8 cellular contexts compared by ENCODE assay signal in genomic region chr20:37534401-37535157, GRCh38. TPM values are rescaled to one million over a fixed set of nuclear protein-coding genes. Genes with fewer than 3 reads are reported as not detected.
DNase-seq lines count a peak whose midpoint lies in the region; ATAC-seq and TF ChIP-seq lines count a peak whose summit lies in the region.

No MANE protein-coding gene starts in this region.

- peaks cover 5% of the 10 kb centered on the region for H3K27me3 ChIP-seq in fibroblast of lung (ENCODE audit: control insufficient read depth, insufficient read depth, low read length)

- DNase-seq in DMS53 treated with DMSO at 0.1 percent for 48 hours (lab: John Stamatoyannopoulos, UW; ENCODE audit: unreplicated experiment) (peak; percentile 73), HuH-7 (ENCODE audit: low spot score) (peak; percentile 61), NCI-H82 treated with DMSO at 0.1 percent for 48 hours (lab: John Stamatoyannopoulos, UW; ENCODE audit: unreplicated experiment) (peak; percentile 82), fibroblast of lung (ENCODE audit: low read depth in 2 of 2) (peak; percentile 62 to 87), UCSD-AML1 (lab: John Stamatoyannopoulos, UW; ENCODE audit: unreplicated experiment) (no peak)
- peak; percentile 41 for DNase-seq in activated CD8-positive, alpha-beta memory T cell treated with anti-CD3 and anti-CD28 coated beads, Interleukin-2, amount 50 U/mL, for 4 hours
- DNase-seq in natural killer cell treated with Interleukin-12 subunit alpha and Interleukin-12 subunit beta and Interleukin-15 and Interleukin-18, amount 100 ng/mL, for 72 hours (ENCODE audit: low spot score): no peak

- H3K9me3 ChIP-seq in fibroblast of lung (ENCODE audit: control insufficient read depth, insufficient read depth, low read depth, low read length): no peaks in the 10 kb centered on the region

- TF ChIP-seq CTCF in fibroblast of lung (conservative IDR thresholded peaks at IDR 0.05 in 1 of 2, IDR thresholded peaks at IDR 0.05 in 1 of 2; ENCODE audit: low read depth in 1 of 2, low read length in 2 of 2): peak; percentile 77 to 86

- no peak overlapping the region for H3K9ac ChIP-seq in fibroblast of lung (ENCODE audit: insufficient read depth, low read length)

- H3K27me3 Mint-ChIP-seq in natural killer cell treated with Interleukin-12 subunit alpha and Interleukin-12 subunit beta and Interleukin-15 and Interleukin-18, amount 100 ng/mL, for 72 hours: peaks cover 12 to 13% of the 10 kb centered on the region in 2 donors

- H3K4me1 ChIP-seq in fibroblast of lung (ENCODE audit: control insufficient read depth, extremely low read depth, insufficient read depth, low read length): no peaks in the 10 kb centered on the region

- no peak overlapping the region for H3K4me3 ChIP-seq in fibroblast of lung (replicated peaks in 1 of 4; ENCODE audit: control extremely low read depth in 1 of 4, insufficient read depth in 1 of 4, low read depth in 3 of 4, low read length in 4 of 4)

- no peaks in the 10 kb centered on the region for H3K36me3 Mint-ChIP-seq in natural killer cell treated with Interleukin-12 subunit alpha and Interleukin-12 subunit beta and Interleukin-15 and Interleukin-18, amount 100 ng/mL, for 72 hours

- no peak overlapping the region for H3K4me2 ChIP-seq in fibroblast of lung (ENCODE audit: extremely low read depth, insufficient read depth, low read length)

- peak overlapping the region in 1 of 2 donors; percentile 31 for H3K27ac Mint-ChIP-seq in natural killer cell treated with Interleukin-12 subunit alpha and Interleukin-12 subunit beta and Interleukin-15 and Interleukin-18, amount 100 ng/mL, for 72 hours

- H3K4me3 Mint-ChIP-seq in natural killer cell treated with Interleukin-12 subunit alpha and Interleukin-12 subunit beta and Interleukin-15 and Interleukin-18, amount 100 ng/mL, for 72 hours: no peak overlapping the region

- peak; percentile 72 for ATAC-seq in GM21526 (IDR thresholded peaks at IDR 0.05; ENCODE audit: low FRiP score, unreplicated experiment)
- peak; percentile 84 to 90 for ATAC-seq in natural killer cell treated with Interleukin-12 subunit alpha and Interleukin-12 subunit beta and Interleukin-15 and Interleukin-18, amount 100 ng/mL, for 72 hours

- no peaks in the 10 kb centered on the region for H4K20me1 ChIP-seq in fibroblast of lung (ENCODE audit: control insufficient read depth, extremely low read depth, insufficient read depth, low read length)

- H3K79me2 ChIP-seq in fibroblast of lung (ENCODE audit: control insufficient read depth, insufficient read depth, low read length): no peaks in the 10 kb centered on the region

- no peak overlapping the region for H2AFZ ChIP-seq in fibroblast of lung (ENCODE audit: low read length)

- H3K27ac ChIP-seq in fibroblast of lung (ENCODE audit: insufficient read depth, low read length): no peak overlapping the region

- H3K36me3 ChIP-seq in fibroblast of lung (ENCODE audit: control insufficient read depth, insufficient read depth, low read length): no peaks in the 10 kb centered on the region

- peaks cover 4 to 6% of the 10 kb centered on the region in 2 donors for H3K4me1 Mint-ChIP-seq in natural killer cell treated with Interleukin-12 subunit alpha and Interleukin-12 subunit beta and Interleukin-15 and Interleukin-18, amount 100 ng/mL, for 72 hours (ENCODE audit: low read depth in 2 of 2)

- no peaks in the 10 kb centered on the region for H3K9me3 Mint-ChIP-seq in natural killer cell treated with Interleukin-12 subunit alpha and Interleukin-12 subunit beta and Interleukin-15 and Interleukin-18, amount 100 ng/mL, for 72 hours

RNA-seq across cellular contexts. Expression of gene BLCAP, which starts 6.9 kb away (rescaled TPM):
- 19.3 and 31.0 TPM in 2 replicates for total RNA-seq in fibroblast of lung
- polyA plus RNA-seq in fibroblast of lung: 76.7 and 83.1 TPM in 2 replicates
- 42.8 and 45.3 TPM in 2 replicates for polyA plus RNA-seq in fibroblast of lung (2012)
- polyA minus RNA-seq in fibroblast of lung (ENCODE audit: low replicate concordance): 79.0 and 91.3 TPM in 2 replicates
- total RNA-seq in natural killer cell treated with Interleukin-12 subunit alpha and Interleukin-12 subunit beta and Interleukin-15 and Interleukin-18, amount 100 ng/mL, for 72 hours: 10 to 100 TPM; 39.3 to 39.8 TPM

RNA-seq across cellular contexts. Expression of gene NNAT, which starts 13.5 kb away (rescaled TPM):
- 0.26 and 0.83 TPM in 2 replicates for total RNA-seq in fibroblast of lung
- 0.74 and 2.4 TPM in 2 replicates for polyA plus RNA-seq in fibroblast of lung
- 0.66 and 3.9 TPM in 2 replicates for polyA plus RNA-seq in fibroblast of lung (2012)
- polyA minus RNA-seq in fibroblast of lung (ENCODE audit: low replicate concordance): 0.33 TPM in 1 of 2 replicates, not detected in the other
- total RNA-seq in natural killer cell treated with Interleukin-12 subunit alpha and Interleukin-12 subunit beta and Interleukin-15 and Interleukin-18, amount 100 ng/mL, for 72 hours: under 1 TPM; 0.53 to 0.71 TPM

Comparison
In these comparisons a context has a peak if more than half of its experiments do, and no peak if none do; other contexts are left out.
1. DNase-seq: peak in DMS53 treated with DMSO at 0.1 percent for 48 hours (single experiment), HuH-7 (single experiment), NCI-H82 treated with DMSO at 0.1 percent for 48 hours (single experiment), activated CD8-positive, alpha-beta memory T cell treated with anti-CD3 and anti-CD28 coated beads, Interleukin-2, amount 50 U/mL, for 4 hours (single experiment) and fibroblast of lung (2 of 2); none in natural killer cell treated with Interleukin-12 subunit alpha and Interleukin-12 subunit beta and Interleukin-15 and Interleukin-18, amount 100 ng/mL, for 72 hours (single experiment) and UCSD-AML1 (single experiment).